ENCODE assay signal across 9 cellular contexts in the genomic region with DNA sequence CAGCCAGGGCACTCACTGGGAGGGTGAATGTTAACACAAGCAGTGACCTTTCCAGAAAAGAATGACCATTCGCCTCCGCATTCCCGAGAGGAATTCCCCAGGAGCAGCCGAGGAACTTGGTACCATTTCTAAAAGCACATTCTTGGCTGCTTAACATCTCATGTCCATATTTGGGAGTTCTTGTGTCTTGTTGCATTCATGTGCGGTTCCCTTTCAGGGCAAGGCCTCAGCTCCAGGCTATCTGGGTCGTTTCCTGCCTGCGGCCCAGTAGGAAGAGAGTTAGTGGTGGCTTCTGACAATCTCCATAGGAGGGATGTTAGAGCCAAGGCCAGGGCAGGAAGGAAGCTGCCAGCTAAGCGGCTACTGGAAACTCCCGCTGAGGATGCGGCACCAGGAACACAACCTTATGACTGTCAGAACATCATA. TPM values are rescaled to one million over a fixed set of nuclear protein-coding genes. Genes with fewer than 3 reads are reported as not detected.
DNase-seq lines count a peak whose midpoint lies in the region; ATAC-seq and TF ChIP-seq lines count a peak whose summit lies in the region.
"Had no signal": no experiment of that assay in that cellular context is flagged by ENCODE, and none has a peak within 500 bp of the region (broad histone marks: within the 10 kb centered on the region; RNA-seq: fewer than 3 reads in every experiment).

No MANE protein-coding gene starts in this region.

- WGBS in HUES64, result 16% methylated on average over 10 of the region's 10 CpGs
- 63% methylated on average over 10 of the region's 10 CpGs for WGBS in thymus

- ATAC-seq in GM19455 (IDR thresholded peaks at IDR 0.05; ENCODE audit: unreplicated experiment) (no peak), GM18505 (IDR thresholded peaks at IDR 0.05; ENCODE audit: unreplicated experiment) (no peak), GM18907 (IDR thresholded peaks at IDR 0.05; ENCODE audit: unreplicated experiment) (no peak)

- H3K27ac ChIP-seq in HUES64 (ENCODE audit: low read depth, low read length) (peak overlapping the region; percentile 87), thymus (ENCODE audit: low read depth) (peak overlapping the region; percentile 8)

- H3K36me3 ChIP-seq in HUES64 (ENCODE audit: insufficient read depth, low read length) (no peaks in the 10 kb centered on the region), thymus (ENCODE audit: control insufficient read depth, insufficient read depth) (no peaks in the 10 kb centered on the region)

- H3K4me3 ChIP-seq in HUES64 (ENCODE audit: low read length) (no peak overlapping the region), thymus (ENCODE audit: low read length) (no peak overlapping the region)

- H3K4me1 ChIP-seq in HUES64 (ENCODE audit: insufficient read depth, low read length) (peaks cover 43% of the 10 kb centered on the region), thymus (ENCODE audit: control insufficient read depth, insufficient read depth, low read length) (no peaks in the 10 kb centered on the region)
- H3K4me1 ChIP-seq: parathyroid adenoma had no signal

- no peak for TF ChIP-seq POLR2A in GM18505 (IDR thresholded peaks at IDR 0.05; ENCODE audit: borderline replicate concordance, extremely low read depth, insufficient read depth, insufficient read length)

- DNase-seq in cerebellar cortex (ENCODE audit: low spot score) (peak; percentile 74), kidney glomerular epithelial cell (lab: John Stamatoyannopoulos, UW) (peak; percentile 99), activated T-cell treated with anti-CD3 and anti-CD28 coated beads for 4 hours (no peak)

- H3K9ac ChIP-seq in HUES64 (ENCODE audit: low read depth, low read length), result peak overlapping the region; percentile 63; the same call in 1 of the 2 replicates
- H3K9ac ChIP-seq: parathyroid adenoma had no signal

- peaks cover 16% of the 10 kb centered on the region for H3K9me3 ChIP-seq in HUES64 (ENCODE audit: insufficient read depth, low read depth, low read length)
- no peaks in the 10 kb centered on the region for H3K9me3 ChIP-seq in thymus (ENCODE audit: control insufficient read depth)

- H3K27me3 ChIP-seq in HUES64 (ENCODE audit: insufficient read depth, low read length) (no peaks in the 10 kb centered on the region), thymus (ENCODE audit: control insufficient read depth, insufficient read depth) (no peaks in the 10 kb centered on the region)

RNA-seq across cellular contexts. Expression of gene MEAK7, which starts 27.9 kb away (rescaled TPM):
- 10.2 TPM for polyA plus RNA-seq in HUES64 (2013, experiment 1 of 2)
- 10.7 TPM for polyA plus RNA-seq in HUES64 (2013, experiment 2 of 2)
- 4.4 TPM for polyA plus RNA-seq in thymus
